ENCODE assay signal across 8 cellular contexts in the genomic region with DNA sequence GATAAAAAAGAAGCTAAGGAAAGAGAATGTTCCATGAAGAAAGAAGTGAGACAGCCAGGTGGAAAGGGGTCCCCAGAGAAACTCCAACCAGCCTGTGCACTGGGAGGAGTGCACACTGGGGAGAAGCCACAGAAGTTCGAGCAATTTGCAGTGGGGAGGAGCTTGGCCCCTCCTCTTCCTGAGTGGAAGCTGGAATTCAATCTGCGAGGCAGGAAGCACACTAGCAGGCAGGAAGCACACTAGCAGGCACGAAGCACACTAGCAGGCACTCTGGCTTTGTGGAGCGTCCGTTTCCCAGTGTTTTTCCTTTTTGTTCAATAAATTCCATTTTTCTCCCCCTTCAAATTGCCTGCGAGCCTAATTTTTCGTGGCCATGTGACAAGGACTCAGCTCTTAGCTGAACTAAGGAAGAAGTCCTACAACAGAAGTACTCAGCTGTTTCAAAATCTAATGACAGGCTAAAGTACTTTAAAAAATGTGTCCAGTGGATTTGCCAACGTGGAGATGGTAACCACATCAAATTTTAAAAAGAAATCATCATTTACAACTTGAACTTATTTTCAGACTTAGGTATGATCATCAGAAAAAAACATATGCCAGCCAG. TPM values are rescaled to one million over a fixed set of nuclear protein-coding genes. Genes with fewer than 3 reads are reported as not detected.
DNase-seq lines count a peak whose midpoint lies in the region; ATAC-seq and TF ChIP-seq lines count a peak whose summit lies in the region.

No MANE protein-coding gene starts in this region.

- peaks cover 10% of the 10 kb centered on the region for H3K4me1 Mint-ChIP-seq in CD4-positive, alpha-beta T cell (ENCODE audit: low read depth)
- peaks cover 11% of the 10 kb centered on the region for H3K4me1 Mint-ChIP-seq in nephron progenitor cell

- H3K27me3 ChIP-seq in CD4-positive, alpha-beta T cell (ENCODE audit: control insufficient read depth, insufficient read depth, low read length) = no peaks in the 10 kb centered on the region
- no peaks in the 10 kb centered on the region for H3K27me3 ChIP-seq in RWPE2 (ENCODE audit: insufficient read depth, poor library complexity, severe bottlenecking)
- H3K27me3 ChIP-seq in esophagus muscularis mucosa = no peaks in the 10 kb centered on the region

- peaks cover 52% of the 10 kb centered on the region for H3K36me3 Mint-ChIP-seq in CD4-positive, alpha-beta T cell (ENCODE audit: low read depth)
- H3K36me3 Mint-ChIP-seq in nephron progenitor cell (ENCODE audit: low read depth) = peaks cover 34% of the 10 kb centered on the region

- POLR2A ChIA-PET in CD4-positive, alpha-beta T cell (lab: Charles Lee) = interaction anchor here (1.1 kb wide), 1 partner anchor 183 kb away, joined by 3 read pairs; no protein-coding TSS in a partner anchor

- no peak for TF ChIP-seq EP300 in esophagus muscularis mucosa (IDR thresholded peaks at IDR 0.05)

- TF ChIP-seq POLR2A in esophagus muscularis mucosa (IDR thresholded peaks at IDR 0.05; ENCODE audit: low read depth) = no peak

- no peak for DNase-seq in CD4-positive, alpha-beta T cell
- no peak for DNase-seq in RWPE2 (ENCODE audit: low spot score)
- no peak for DNase-seq in esophagus muscularis mucosa (ENCODE audit: extremely low spot score)
- DNase-seq in nephron progenitor cell = peak; percentile 23
- DNase-seq in NCI-H2081 treated with DMSO at 0.1 percent for 48 hours (lab: John Stamatoyannopoulos, UW) = no peak
- no peak for DNase-seq in mesenteric fat pad (ENCODE audit: low spot score)
- DNase-seq in stimulated activated CD4-positive, alpha-beta T cell treated with anti-CD3 and anti-CD28 coated beads, Interleukin-1b, Interleukin-23, amount 100 ng/mL, for 48 hours = no peak
- DNase-seq in SIG-M5 treated with dmso at 0.1 percent for 504 hours (lab: John Stamatoyannopoulos, UW; ENCODE audit: unreplicated experiment) = no peak

- ATAC-seq in CD4-positive, alpha-beta T cell (ENCODE audit: poor library complexity) = no peak
- 0 out of 3 replicates have a peak, but pooled peaks have one; percentile 41 for ATAC-seq in RWPE2 (ENCODE audit: low read depth)

- no peaks in the 10 kb centered on the region for H3K27me3 Mint-ChIP-seq in CD4-positive, alpha-beta T cell
- H3K27me3 Mint-ChIP-seq in nephron progenitor cell (ENCODE audit: low read depth, poor library complexity) = peaks cover 2% of the 10 kb centered on the region

- intact Hi-C loops in CD4-positive, alpha-beta T cell (cut with DNase I, micrococcal nuclease) = no loop called here
- intact Hi-C loops in esophagus muscularis mucosa (cut with DNase I) = no loop called here

- WGBS in esophagus muscularis mucosa = 27% methylated on average over 8 of the region's 8 CpGs

- H3K36me3 ChIP-seq in RWPE2 (ENCODE audit: low read depth) = peaks cover 34% of the 10 kb centered on the region
- H3K36me3 ChIP-seq in esophagus muscularis mucosa = peaks cover 12 to 60% (median 33%) of the 10 kb centered on the region in 4 donors

- TF ChIP-seq CTCF in CD4-positive, alpha-beta T cell (IDR thresholded peaks at IDR 0.05) = no peak
- TF ChIP-seq CTCF in RWPE2 (IDR thresholded peaks at IDR 0.05; ENCODE audit: poor library complexity, severe bottlenecking) = no peak
- TF ChIP-seq CTCF in esophagus muscularis mucosa (IDR thresholded peaks at IDR 0.05) = no peak
- no peak for TF ChIP-seq CTCF in nephron progenitor cell (IDR thresholded peaks at IDR 0.05)

- CTCF ChIA-PET in CD4-positive, alpha-beta T cell (lab: Charles Lee) = no interaction called here

- H3K4me3 ChIP-seq in RWPE2 (ENCODE audit: severe bottlenecking) = no peak overlapping the region
- peak overlapping the region in 3 of 4 donors; percentile 20 to 30 (median 28) for H3K4me3 ChIP-seq in esophagus muscularis mucosa

- H3K4me1 ChIP-seq in RWPE2 (ENCODE audit: insufficient read depth, poor library complexity, severe bottlenecking) (no peaks in the 10 kb centered on the region), esophagus muscularis mucosa (peaks cover 5 to 13% (median 12%) of the 10 kb centered on the region in 4 donors)

- H3K9me3 ChIP-seq in CD4-positive, alpha-beta T cell (ENCODE audit: control insufficient read depth, low read length) = no peaks in the 10 kb centered on the region
- H3K9me3 ChIP-seq in RWPE2 (ENCODE audit: severe bottlenecking) (no peaks in the 10 kb centered on the region), esophagus muscularis mucosa (no peaks in the 10 kb centered on the region)

- no peaks in the 10 kb centered on the region for H3K9me3 Mint-ChIP-seq in CD4-positive, alpha-beta T cell
- no peaks in the 10 kb centered on the region for H3K9me3 Mint-ChIP-seq in nephron progenitor cell

- peak overlapping the region; percentile 57 for H3K27ac Mint-ChIP-seq in CD4-positive, alpha-beta T cell
- H3K27ac Mint-ChIP-seq in nephron progenitor cell = peak overlapping the region; percentile 21

- no peak overlapping the region for H3K4me3 Mint-ChIP-seq in CD4-positive, alpha-beta T cell
- no peak overlapping the region for H3K4me3 Mint-ChIP-seq in nephron progenitor cell

- H3K27ac ChIP-seq in CD4-positive, alpha-beta T cell (ENCODE audit: low read depth, low read length) = no peak overlapping the region
- no peak overlapping the region for H3K27ac ChIP-seq in RWPE2 (ENCODE audit: poor library complexity, severe bottlenecking)
- H3K27ac ChIP-seq in esophagus muscularis mucosa (replicated peaks in 1 of 4) = peak overlapping the region; percentile 68 to 74 (median 71)

RNA-seq across cellular contexts. Expression of gene SPIRE1, which starts 21.4 kb away (rescaled TPM):
- 1 to 10 TPM in 1 of 2 experiments, under 1 TPM in 1; 0.99 to 1.4 TPM for total RNA-seq in CD4-positive, alpha-beta T cell
- total RNA-seq in esophagus muscularis mucosa (10 to 100 TPM; 33.2 to 48.3 (median 40.2) TPM), mesenteric fat pad (39.8 TPM)

RNA-seq across cellular contexts. Expression of gene CEP76, which starts 23.2 kb away (rescaled TPM):
- total RNA-seq in CD4-positive, alpha-beta T cell = 1 to 10 TPM; 8.0 to 8.7 TPM
- total RNA-seq in esophagus muscularis mucosa = 1 to 10 TPM; 5.0 to 8.7 (median 5.8) TPM
- 8.2 TPM for total RNA-seq in mesenteric fat pad

RNA-seq across cellular contexts. Expression of gene PSMG2, which starts 23.6 kb away (rescaled TPM):
- 10 to 100 TPM; 58.4 to 61.7 TPM for total RNA-seq in CD4-positive, alpha-beta T cell
- total RNA-seq in esophagus muscularis mucosa (10 to 100 TPM; 59.8 to 92.9 (median 77.2) TPM), mesenteric fat pad (73.0 TPM)

Comparison
In these comparisons a context has a peak if more than half of its experiments do, and no peak if none do; other contexts are left out.
1. H3K27ac ChIP-seq: peak in esophagus muscularis mucosa (4 of 4); none in CD4-positive, alpha-beta T cell (single experiment) and RWPE2 (single experiment).
2. RNA of gene SPIRE1, which starts 21.4 kb away (total RNA-seq): 33.2 to 48.3 TPM in esophagus muscularis mucosa and 39.8 TPM in mesenteric fat pad (single experiment); 0.99 to 1.4 TPM in CD4-positive, alpha-beta T cell; every median in the first group is over 10 times any median in the second.